In the genomic region with DNA sequence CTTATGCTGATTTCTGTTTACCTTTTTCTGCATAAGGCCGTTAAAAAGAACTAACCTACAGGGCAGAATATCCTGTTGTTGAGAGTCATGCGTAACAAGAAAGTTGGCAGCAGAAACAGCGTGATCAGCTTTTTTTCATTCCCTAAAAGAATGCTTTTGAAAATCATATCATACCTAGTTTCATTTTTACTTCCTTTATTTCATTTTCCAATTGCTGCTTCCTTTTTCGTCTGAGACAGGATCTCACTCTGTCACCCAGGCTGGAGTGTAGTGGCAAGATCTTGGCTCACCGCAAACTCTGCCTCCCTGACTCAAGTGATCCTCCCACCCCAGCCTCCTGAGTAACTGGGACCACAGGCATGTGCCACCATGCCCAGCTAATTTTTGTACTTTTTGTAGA, we compare ENCODE assay signal across 16 cellular contexts. TPM values are rescaled to one million over a fixed set of nuclear protein-coding genes. Genes with fewer than 3 reads are reported as not detected.
A peak's percentile ranks its signal among the peaks of the same experiment; 100 is the strongest.
DNase-seq lines count a peak whose midpoint lies in the region; ATAC-seq, FAIRE-seq and TF ChIP-seq lines count a peak whose summit lies in the region.
"Had no signal": no experiment of that assay in that cellular context is flagged by ENCODE, and none has a peak within 500 bp of the region (broad histone marks: within the 10 kb centered on the region; RNA-seq: fewer than 3 reads in every experiment).

No MANE protein-coding gene starts in this region.

- H3K36me3 ChIP-seq in HepG2 (replicated peaks in 1 of 2; ENCODE audit: control insufficient read depth in 1 of 2, insufficient read depth in 2 of 2, low read length in 2 of 2) (no peaks in the 10 kb centered on the region), colonic mucosa (no peaks in the 10 kb centered on the region), tibial artery (no peaks in the 10 kb centered on the region)

- H3K27ac ChIP-seq in CD4-positive, alpha-beta T cell (ENCODE audit: low read depth, low read length) = no peak overlapping the region
- no peak overlapping the region for H3K27ac ChIP-seq in HepG2 (ENCODE audit: extremely low read length, insufficient read depth, low read length)
- H3K27ac ChIP-seq in colonic mucosa = no peak overlapping the region
- no peak overlapping the region for H3K27ac ChIP-seq in tibial artery

- POLR2A ChIA-PET in CD4-positive, alpha-beta T cell (lab: Charles Lee) = no interaction called here
- POLR2A ChIA-PET in HepG2 (lab: Yijun Ruan, JAX) = no interaction called here

- H4K20me1 ChIP-seq in HepG2 (ENCODE audit: insufficient read depth, low read length) = no peaks in the 10 kb centered on the region

- no peak overlapping the region for H3K9ac ChIP-seq in HepG2 (ENCODE audit: insufficient read depth, low read depth, low read length)
- H3K9ac ChIP-seq in colonic mucosa (ENCODE audit: low read depth in 2 of 2, low read length in 2 of 2) = no peak overlapping the region

- no peak for ATAC-seq in CD4-positive, alpha-beta T cell (ENCODE audit: poor library complexity)
- no peak for ATAC-seq in HepG2
- ATAC-seq: left colon; stimulated activated naive CD8-positive, alpha-beta T cell treated with anti-CD3 and anti-CD28 coated beads, Interleukin-15, amount 100 ng/mL, for 72 hours had no signal

- no TSS peak for BruUV-seq in HepG2 (replicated peaks; lab: Mats Ljungman, UMichigan)

- no peaks in the 10 kb centered on the region for H3K79me2 ChIP-seq in HepG2 (ENCODE audit: insufficient read depth, low read length)

- 49% methylated on average over 5 of the region's 5 CpGs for WGBS in HepG2 (ENCODE audit: low lambda C conversion rate)

- no peak for TF ChIP-seq POLR2A in HepG2 (IDR thresholded peaks at IDR 0.05; ENCODE audit: insufficient read depth in 1 of 2, low read depth in 2 of 2, low read length in 2 of 2)

- peak overlapping the region; percentile 16 for H3K27ac Mint-ChIP-seq in CD4-positive, alpha-beta T cell
- H3K27ac Mint-ChIP-seq: brain; HFFc6; nephron progenitor cell; stimulated activated naive CD8-positive, alpha-beta T cell treated with anti-CD3 and anti-CD28 coated beads, Interleukin-15, amount 100 ng/mL, for 72 hours had no signal

- no peak for TF ChIP-seq CTCF in CD4-positive, alpha-beta T cell (IDR thresholded peaks at IDR 0.05)
- TF ChIP-seq CTCF in HepG2 (CRISPR knock-in tag; IDR thresholded peaks at IDR 0.05) (no peak), colonic mucosa (IDR thresholded peaks at IDR 0.05) (no peak), D721Med (IDR thresholded peaks at IDR 0.05; ENCODE audit: insufficient read depth, missing control alignments) (no peak), tibial artery (IDR thresholded peaks at IDR 0.05) (no peak)

- H2AFZ ChIP-seq in HepG2 (ENCODE audit: low read length) = no peak overlapping the region

- no peak for TF ChIP-seq EP300 in HepG2 (IDR thresholded peaks at IDR 0.05; ENCODE audit: low read depth in 2 of 2, low read length in 2 of 2)
- TF ChIP-seq EP300 in HepG2 (CRISPR knock-in tag; IDR thresholded peaks at IDR 0.05; ENCODE audit: borderline replicate concordance) = no peak

- no peak overlapping the region for H3K4me3 Mint-ChIP-seq in CD4-positive, alpha-beta T cell
- H3K4me3 Mint-ChIP-seq: brain; CD4-positive, CD25-positive, alpha-beta regulatory T cell; HFFc6; nephron progenitor cell; stimulated activated naive CD8-positive, alpha-beta T cell treated with anti-CD3 and anti-CD28 coated beads, Interleukin-15, amount 100 ng/mL, for 72 hours had no signal

- H3K4me3 ChIP-seq in HepG2 (replicated peaks in 1 of 3; ENCODE audit: insufficient read depth in 1 of 3, low read depth in 2 of 3, low read length in 3 of 3) (no peak overlapping the region), colonic mucosa (no peak overlapping the region), tibial artery (no peak overlapping the region)

- H3K36me3 Mint-ChIP-seq in CD4-positive, alpha-beta T cell (ENCODE audit: low read depth) = no peaks in the 10 kb centered on the region
- H3K36me3 Mint-ChIP-seq: brain; CD4-positive, CD25-positive, alpha-beta regulatory T cell had no signal

- H3K27me3 ChIP-seq in CD4-positive, alpha-beta T cell (ENCODE audit: control insufficient read depth, insufficient read depth, low read length) = peaks cover 1% of the 10 kb centered on the region
- peaks cover 0 to 23% of the 10 kb centered on the region in 2 experiments; a peak in 3 of 5 replicates for H3K27me3 ChIP-seq in HepG2 (ENCODE audit: control insufficient read depth in 1 of 2, insufficient read depth in 2 of 2, low read length in 2 of 2)
- H3K27me3 ChIP-seq in colonic mucosa = peaks cover 23% of the 10 kb centered on the region
- H3K27me3 ChIP-seq in tibial artery = peaks cover 0 to 12% of the 10 kb centered on the region in 2 donors

- in situ Hi-C loops in KBM-7 (cut with MboI; ENCODE audit: low pct_unique_long_range_greater_than_20kb, low sequenced_read_pairs) (no loop called here), HepG2 (cut with HindIII; ENCODE audit: extremely low pct_ligation_motif_present, low pct_unique_long_range_greater_than_20kb) (no loop called here)

- no peak for TF ChIP-seq RAD21 in HepG2 (CRISPR knock-in tag; IDR thresholded peaks at IDR 0.05)

- DNase-seq in CD4-positive, alpha-beta T cell = no peak
- DNase-seq in KBM-7 = peak; percentile 90
- peak; percentile 78 for DNase-seq in SKM-1 treated with dmso at 0.1 percent for 144 hours (lab: John Stamatoyannopoulos, UW; ENCODE audit: unreplicated experiment)
- DNase-seq in HepG2 (ENCODE audit: low spot score) = no peak
- DNase-seq in colonic mucosa = no peak
- DNase-seq in D721Med (ENCODE audit: insufficient read length, low spot score) = no peak
- no peak for DNase-seq in NCI-H1105 (lab: John Stamatoyannopoulos, UW)
- no peak for DNase-seq in tibial artery
- DNase-seq: glutamatergic neuron; HFFc6; left colon; NCI-H187 treated with DMSO at 0.1 percent for 48 hours; nephron progenitor cell; stimulated activated naive CD8-positive, alpha-beta T cell treated with anti-CD3 and anti-CD28 coated beads, Interleukin-15, amount 100 ng/mL, for 72 hours had no signal

- H3K27me3 Mint-ChIP-seq in CD4-positive, alpha-beta T cell = peaks cover 26% of the 10 kb centered on the region

- intact Hi-C loops in CD4-positive, alpha-beta T cell (cut with DNase I, micrococcal nuclease) = no loop called here
- intact Hi-C loops in HepG2 (cut with micrococcal nuclease; ENCODE audit: unreplicated experiment) = no loop called here
- intact Hi-C loops in colonic mucosa (cut with DNase I) = no loop called here
- intact Hi-C loops in tibial artery (cut with DNase I; ENCODE audit: low total_unique reads) = no loop called here

- no peak overlapping the region for H3K4me2 ChIP-seq in HepG2 (ENCODE audit: low read depth, low read length)

- H3K9me3 Mint-ChIP-seq in CD4-positive, alpha-beta T cell = no peaks in the 10 kb centered on the region
- H3K9me3 Mint-ChIP-seq: CD4-positive, CD25-positive, alpha-beta regulatory T cell; HFFc6; nephron progenitor cell; stimulated activated naive CD8-positive, alpha-beta T cell treated with anti-CD3 and anti-CD28 coated beads, Interleukin-15, amount 100 ng/mL, for 72 hours had no signal

- H3K4me1 ChIP-seq in HepG2 (ENCODE audit: insufficient read depth, low read length) (no peaks in the 10 kb centered on the region), colonic mucosa (no peaks in the 10 kb centered on the region), tibial artery (peaks cover 0 to 10% (median 8%) of the 10 kb centered on the region in 4 donors)

- FAIRE-seq in HepG2 (lab: Jason Lieb, UNC) = no peak
- FAIRE-seq in D721Med (lab: Jason Lieb, UNC) = no peak

- CTCF ChIA-PET in CD4-positive, alpha-beta T cell (lab: Charles Lee) = no interaction called here
- CTCF ChIA-PET in HepG2 (lab: Yijun Ruan, JAX; ENCODE audit: low intra/inter-chr PET ratio, low total read pairs) = no interaction called here

- H3K4me1 Mint-ChIP-seq in CD4-positive, alpha-beta T cell (ENCODE audit: low read depth) = peaks cover 44% of the 10 kb centered on the region

- no peaks in the 10 kb centered on the region for H3K9me3 ChIP-seq in CD4-positive, alpha-beta T cell (ENCODE audit: control insufficient read depth, low read length)
- H3K9me3 ChIP-seq in HepG2 (ENCODE audit: low read length) (no peaks in the 10 kb centered on the region), colonic mucosa (no peaks in the 10 kb centered on the region), tibial artery (no peaks in the 10 kb centered on the region)

RNA-seq across cellular contexts. Expression of a gene that starts 4.1 kb away (rescaled TPM):
- 1 to 10 TPM; 3.0 to 3.1 TPM for total RNA-seq in CD4-positive, alpha-beta T cell
- total RNA-seq in HepG2 (2016; rRNA removed; fragmentation: Illumina TruSeq; extraction: Trizol) (not detected in 2 replicates), colonic mucosa (1 to 10 TPM; 1.5 to 6.2 TPM)
- total RNA-seq in HepG2 (2016; cell fraction: cytosol; rRNA removed; fragmentation: Illumina TruSeq; extraction: Trizol; ENCODE audit: low read depth) = not detected in 2 replicates
- not detected in 2 replicates for total RNA-seq in HepG2 (2016; cell fraction: insoluble cytoplasmic fraction; rRNA removed; fragmentation: Illumina TruSeq; extraction: Trizol)
- not detected in 2 replicates for total RNA-seq in HepG2 (2016; cell fraction: membrane; rRNA removed; fragmentation: Illumina TruSeq; extraction: Trizol)
- total RNA-seq in HepG2 (2016; cell fraction: nucleus; rRNA removed; fragmentation: Illumina TruSeq; extraction: Trizol) = not detected in 2 replicates
- polyA plus RNA-seq in HepG2 (2011; rRNA removed) = not detected in 2 replicates
- polyA plus RNA-seq in HepG2 (2011; cell fraction: cytosol; rRNA removed) = not detected in 2 replicates
- not detected in 2 replicates for polyA plus RNA-seq in HepG2 (2011; cell fraction: nucleus; rRNA removed)
- not detected in 2 replicates for polyA plus RNA-seq in HepG2 (2012)
- polyA plus RNA-seq in HepG2 (2016; cell fraction: cytosol; fragmentation: Illumina TruSeq; extraction: Trizol; ENCODE audit: low read depth) = not detected in 2 replicates
- polyA plus RNA-seq in HepG2 (2016; cell fraction: insoluble cytoplasmic fraction; fragmentation: Illumina TruSeq; extraction: Trizol; ENCODE audit: low read depth) = not detected in 2 replicates
- not detected in 2 replicates for polyA plus RNA-seq in HepG2 (2016; cell fraction: membrane; fragmentation: Illumina TruSeq; extraction: Trizol; ENCODE audit: low read depth)
- polyA plus RNA-seq in HepG2 (2016; cell fraction: nucleus; fragmentation: Illumina TruSeq; extraction: Trizol; ENCODE audit: insufficient read depth, low read depth) = not detected in 2 replicates
- polyA minus RNA-seq in HepG2 (2011; rRNA and poly(A)+ RNA removed; ENCODE audit: low replicate concordance) = not detected in 2 replicates
- not detected in 2 replicates for polyA minus RNA-seq in HepG2 (2011; cell fraction: cytosol; rRNA and poly(A)+ RNA removed)
- polyA minus RNA-seq in HepG2 (2011; cell fraction: nucleus; rRNA and poly(A)+ RNA removed) = not detected in 2 replicates

RNA-seq across cellular contexts. Expression of a gene that starts 46.2 kb away (rescaled TPM):
- total RNA-seq in CD4-positive, alpha-beta T cell = not detected
- not detected in 2 replicates for total RNA-seq in HepG2 (2016; rRNA removed; fragmentation: Illumina TruSeq; extraction: Trizol)
- total RNA-seq in HepG2 (2016; cell fraction: cytosol; rRNA removed; fragmentation: Illumina TruSeq; extraction: Trizol; ENCODE audit: low read depth) = not detected in 2 replicates
- total RNA-seq in HepG2 (2016; cell fraction: insoluble cytoplasmic fraction; rRNA removed; fragmentation: Illumina TruSeq; extraction: Trizol) = not detected in 2 replicates
- total RNA-seq in HepG2 (2016; cell fraction: membrane; rRNA removed; fragmentation: Illumina TruSeq; extraction: Trizol) = not detected in 2 replicates
- total RNA-seq in HepG2 (2016; cell fraction: nucleus; rRNA removed; fragmentation: Illumina TruSeq; extraction: Trizol) = not detected in 2 replicates
- not detected in 2 replicates for polyA plus RNA-seq in HepG2 (2011; rRNA removed)
- not detected in 2 replicates for polyA plus RNA-seq in HepG2 (2011; cell fraction: cytosol; rRNA removed)
- not detected in 2 replicates for polyA plus RNA-seq in HepG2 (2011; cell fraction: nucleus; rRNA removed)
- polyA plus RNA-seq in HepG2 (2012) = not detected in 2 replicates
- polyA plus RNA-seq in HepG2 (2016; cell fraction: cytosol; fragmentation: Illumina TruSeq; extraction: Trizol; ENCODE audit: low read depth) = not detected in 2 replicates
- polyA plus RNA-seq in HepG2 (2016; cell fraction: insoluble cytoplasmic fraction; fragmentation: Illumina TruSeq; extraction: Trizol; ENCODE audit: low read depth) = not detected in 2 replicates
- polyA plus RNA-seq in HepG2 (2016; cell fraction: membrane; fragmentation: Illumina TruSeq; extraction: Trizol; ENCODE audit: low read depth) = not detected in 2 replicates
- polyA plus RNA-seq in HepG2 (2016; cell fraction: nucleus; fragmentation: Illumina TruSeq; extraction: Trizol; ENCODE audit: insufficient read depth, low read depth) = not detected in 2 replicates
- not detected in 2 replicates for polyA minus RNA-seq in HepG2 (2011; rRNA and poly(A)+ RNA removed; ENCODE audit: low replicate concordance)
- polyA minus RNA-seq in HepG2 (2011; cell fraction: cytosol; rRNA and poly(A)+ RNA removed) = not detected in 2 replicates
- polyA minus RNA-seq in HepG2 (2011; cell fraction: nucleus; rRNA and poly(A)+ RNA removed) = not detected in 2 replicates
- under 1 TPM; 0.20 to 0.37 TPM for total RNA-seq in colonic mucosa
- polyA plus RNA-seq: CD4-positive, CD25-positive, alpha-beta regulatory T cell had no signal

Comparison
In these comparisons a context has a peak if more than half of its experiments do, and no peak if none do; other contexts are left out.
1. DNase-seq: peak in KBM-7 (single experiment) and SKM-1 treated with dmso at 0.1 percent for 144 hours (single experiment); none in CD4-positive, alpha-beta T cell (0 of 10), HepG2 (single experiment), colonic mucosa (single experiment), D721Med (single experiment), NCI-H1105 (single experiment) and tibial artery (0 of 2).